8 cellular contexts compared by ENCODE assay signal in genomic region chr10:124740374-124741280, GRCh38. TPM values are rescaled to one million over a fixed set of nuclear protein-coding genes. Genes with fewer than 3 reads are reported as not detected.
DNase-seq lines count a peak whose midpoint lies in the region; ATAC-seq, FAIRE-seq and TF ChIP-seq lines count a peak whose summit lies in the region.

No MANE protein-coding gene starts in this region.

- H3K4me1 ChIP-seq in tibial artery, result peaks cover 0 to 67% (median 53%) of the 10 kb centered on the region in 4 donors

- TF ChIP-seq CTCF in choroid plexus epithelial cell (conservative IDR thresholded peaks at IDR 0.05; ENCODE audit: low read depth, low read length) (no peak), tibial artery (IDR thresholded peaks at IDR 0.05) (no peak)

- H3K9me3 ChIP-seq in tibial artery, result no peaks in the 10 kb centered on the region

- H3K36me3 ChIP-seq in tibial artery, result no peaks in the 10 kb centered on the region

- no peak for FAIRE-seq in urothelium cell line (lab: Jason Lieb, UNC)

- no peaks in the 10 kb centered on the region for H3K27me3 ChIP-seq in tibial artery

- peak; percentile 12 for ATAC-seq in GM21723 (IDR thresholded peaks at IDR 0.05; ENCODE audit: unreplicated experiment)
- ATAC-seq in HG03025 (IDR thresholded peaks at IDR 0.05; ENCODE audit: low FRiP score, unreplicated experiment), result no peak

- intact Hi-C loops in tibial artery (cut with DNase I; ENCODE audit: low total_unique reads), result loop anchor here (2.0 to 10.0 kb wide), 2 partner anchors 86 to 210 kb away; no protein-coding TSS in a partner anchor

- H3K4me3 ChIP-seq in choroid plexus epithelial cell (ENCODE audit: low read depth, low read length) (peak overlapping the region; percentile 17), tibial artery (peak overlapping the region in 1 of 2 donors; percentile 21)

- H3K27ac ChIP-seq in tibial artery, result peak overlapping the region; percentile 39 to 59

- DNase-seq in ELF-1 (ENCODE audit: low read depth, low spot score) (peak; percentile 52), NOMO-1 (lab: John Stamatoyannopoulos, UW; ENCODE audit: unreplicated experiment in 2 of 2) (peak; percentile 57 to 76), choroid plexus epithelial cell (ENCODE audit: low read depth) (peak; percentile 58), lung microvascular endothelial cell (ENCODE audit: low read depth in 2 of 2) (peak; percentile 36 to 72), tibial artery (peak; percentile 79 to 86), urothelium cell line (ENCODE audit: low spot score) (no peak)

RNA-seq across cellular contexts. Expression of gene FAM53B, which starts 3.6 kb away (rescaled TPM):
- total RNA-seq in lung microvascular endothelial cell, result 10.3 and 14.4 TPM in 2 replicates

RNA-seq across cellular contexts. Expression of gene EEF1AKMT2, which starts 51.1 kb away (rescaled TPM):
- total RNA-seq in lung microvascular endothelial cell, result 7.3 and 10.0 TPM in 2 replicates
